9 cellular contexts compared by ENCODE assay signal in genomic region chr14:30610719-30611388, GRCh38. TPM values are rescaled to one million over a fixed set of nuclear protein-coding genes. Genes with fewer than 3 reads are reported as not detected.
DNase-seq lines count a peak whose midpoint lies in the region; ATAC-seq, FAIRE-seq and TF ChIP-seq lines count a peak whose summit lies in the region.
"Had no signal": no experiment of that assay in that cellular context is flagged by ENCODE, and none has a peak within 500 bp of the region (broad histone marks: within the 10 kb centered on the region; RNA-seq: fewer than 3 reads in every experiment).

No MANE protein-coding gene starts in this region.

- H3K27ac Mint-ChIP-seq in natural killer cell = no peak overlapping the region
- no peak overlapping the region for H3K27ac Mint-ChIP-seq in activated CD8-positive, alpha-beta memory T cell treated with anti-CD3 and anti-CD28 coated beads, Interleukin-2, amount 10 ng/mL, durations not matched to agents 7 days and 5 days
- H3K27ac Mint-ChIP-seq: activated naive CD4-positive, alpha-beta T cell treated with anti-CD3 and anti-CD28 coated beads, Interleukin-2, amount 50 U/mL, for 24 hours had no signal

- H3K4me2 ChIP-seq in GM12878 (ENCODE audit: control insufficient read depth, insufficient read depth) = no peak overlapping the region

- H3K79me2 ChIP-seq in ACC112 (ENCODE audit: control insufficient read depth, insufficient read depth, low read length, unreplicated experiment) (no peaks in the 10 kb centered on the region), GM12878 (ENCODE audit: control insufficient read depth, insufficient read depth, low read length) (no peaks in the 10 kb centered on the region)

- RAD21 ChIA-PET in GM12878 (lab: Charles Lee; ENCODE audit: unreplicated experiment) = no interaction called here

- peak; percentile 34 for DNase-seq in GM13976 (ENCODE audit: low spot score)
- peak; percentile 68 for DNase-seq in NCI-H2171 (lab: John Stamatoyannopoulos, UW)
- no peak for DNase-seq in GM12878 (ENCODE audit: low read depth, low spot score)
- peak; percentile 57 for DNase-seq in kidney tubule cell (ENCODE audit: low spot score)
- DNase-seq in natural killer cell = no peak
- DNase-seq in activated CD8-positive, alpha-beta memory T cell treated with anti-CD3 and anti-CD28 coated beads, Interleukin-2, amount 10 ng/mL, durations not matched to agents 7 days and 5 days = no peak

- H3K36me3 ChIP-seq in ACC112 (ENCODE audit: insufficient read depth, low read length) (peaks cover 9% of the 10 kb centered on the region), GM12878 (ENCODE audit: control insufficient read depth in 2 of 2, insufficient read depth in 2 of 2, low read length in 1 of 2) (peaks cover 3 to 11% of the 10 kb centered on the region in 2 experiments)

- no peak overlapping the region for H3K4me3 Mint-ChIP-seq in natural killer cell
- H3K4me3 Mint-ChIP-seq in activated CD8-positive, alpha-beta memory T cell treated with anti-CD3 and anti-CD28 coated beads, Interleukin-2, amount 10 ng/mL, durations not matched to agents 7 days and 5 days = no peak overlapping the region
- H3K4me3 Mint-ChIP-seq: activated naive CD4-positive, alpha-beta T cell treated with anti-CD3 and anti-CD28 coated beads, Interleukin-2, amount 50 U/mL, for 24 hours had no signal

- SMC1A ChIA-PET in GM12878 (lab: Charles Lee; ENCODE audit: uncharacterized antibody, unreplicated experiment) = interaction anchor here (0.8 to 1.5 kb wide), 3 partner anchors 11 to 810 kb away, joined by 4 to 6 read pairs (median 5); partner anchors contain the start of gene SCFD1

- H4K20me1 ChIP-seq in GM12878 (ENCODE audit: control insufficient read depth, insufficient read depth) = no peaks in the 10 kb centered on the region

- TF ChIP-seq RAD21 in GM12878 (IDR thresholded peaks at IDR 0.05; ENCODE audit: insufficient read depth, low read depth, low read length) = peak; percentile 39

- no peak for TF ChIP-seq CTCF in GM13976 (IDR thresholded peaks at IDR 0.05; ENCODE audit: borderline replicate concordance, control extremely low read depth, extremely low read depth, insufficient read depth, missing control alignments)
- peak in 2 of 3 experiments; percentile 15 to 45; a peak in 3 of 6 replicates for TF ChIP-seq CTCF in GM12878 (IDR thresholded peaks at IDR 0.05 in 2 of 3, conservative IDR thresholded peaks at IDR 0.05 in 1 of 3; ENCODE audit: control insufficient read depth in 2 of 3, extremely low read depth in 1 of 3, insufficient read depth in 1 of 3, low read depth in 3 of 3, low read length in 3 of 3)
- TF ChIP-seq CTCF in natural killer cell (IDR thresholded peaks at IDR 0.05) = no peak

- H3K4me1 ChIP-seq in ACC112 (ENCODE audit: control insufficient read depth, insufficient read depth, low read length, unreplicated experiment) = peaks cover 37% of the 10 kb centered on the region
- H3K4me1 ChIP-seq in GM12878 (ENCODE audit: control insufficient read depth, insufficient read depth, low read length) = no peaks in the 10 kb centered on the region

- H3K9me3 ChIP-seq in GM12878 (replicated peaks; ENCODE audit: control insufficient read depth, insufficient read depth, low read length) = no peaks in the 10 kb centered on the region

- in situ Hi-C loops in GM13976 (cut with MboI; ENCODE audit: low sequenced_read_pairs, unreplicated experiment) = no loop called here
- in situ Hi-C loops in GM12878 (cut with MboI) = no loop called here

- H3K4me3 ChIP-seq in ACC112 (ENCODE audit: low read depth, low read length) (peak overlapping the region; percentile 26; the same call in 1 of the 2 replicates), GM12878 (no peak overlapping the region)

- no TSS peak for BruUV-seq in GM12878 (replicated peaks; lab: Mats Ljungman, UMichigan)

- H3K36me3 Mint-ChIP-seq in natural killer cell = no peaks in the 10 kb centered on the region
- peaks cover 31% of the 10 kb centered on the region for H3K36me3 Mint-ChIP-seq in activated CD8-positive, alpha-beta memory T cell treated with anti-CD3 and anti-CD28 coated beads, Interleukin-2, amount 10 ng/mL, durations not matched to agents 7 days and 5 days

- no peak for ATAC-seq in GM12878
- ATAC-seq in GM19035 (IDR thresholded peaks at IDR 0.05; ENCODE audit: unreplicated experiment) = no peak
- no peak for ATAC-seq in natural killer cell
- no peak for ATAC-seq in activated CD8-positive, alpha-beta memory T cell treated with anti-CD3 and anti-CD28 coated beads, Interleukin-2, amount 10 ng/mL, durations not matched to agents 7 days and 5 days

- TF ChIP-seq POLR2A in GM12878 (IDR thresholded peaks at IDR 0.05; ENCODE audit: low read depth, low read length) = no peak

- CTCF ChIA-PET in GM12878 (lab: Yijun Ruan, JAX) = interaction anchor here (0.7 to 2.0 kb wide), 6 partner anchors 9 to 51 kb away, joined by 3 to 6 read pairs (median 4); partner anchors contain the start of gene SCFD1
- CTCF ChIA-PET in activated CD8-positive, alpha-beta memory T cell treated with anti-CD3 and anti-CD28 coated beads, Interleukin-2, amount 10 ng/mL, durations not matched to agents 7 days and 5 days (lab: Charles Lee) = no interaction called here

- H3K27me3 ChIP-seq in ACC112 (ENCODE audit: insufficient read depth, low read length) = no peaks in the 10 kb centered on the region
- no peaks in the 10 kb centered on the region for H3K27me3 ChIP-seq in GM12878 (replicated peaks in 1 of 2; ENCODE audit: control insufficient read depth in 2 of 2, insufficient read depth in 2 of 2, low read length in 1 of 2)

- H3K27ac ChIP-seq in ACC112 (ENCODE audit: low read depth, low read length) (peak overlapping the region; percentile 23), GM12878 (ENCODE audit: control insufficient read depth, insufficient read depth) (no peak overlapping the region)

- POLR2A ChIA-PET in GM12878 (lab: Charles Lee) = no interaction called here

- H2AFZ ChIP-seq in ACC112 (ENCODE audit: low read length, unreplicated experiment) = no peak overlapping the region
- no peak overlapping the region for H2AFZ ChIP-seq in GM12878 (ENCODE audit: control insufficient read depth, low read depth, low read length)

- H3K9ac ChIP-seq in GM12878 (ENCODE audit: control insufficient read depth, insufficient read depth, low read length) = no peak overlapping the region

- peaks cover 0 to 4% of the 10 kb centered on the region in 2 donors for H3K4me1 Mint-ChIP-seq in natural killer cell
- peaks cover 3% of the 10 kb centered on the region for H3K4me1 Mint-ChIP-seq in activated CD8-positive, alpha-beta memory T cell treated with anti-CD3 and anti-CD28 coated beads, Interleukin-2, amount 10 ng/mL, durations not matched to agents 7 days and 5 days
- H3K4me1 Mint-ChIP-seq: activated naive CD4-positive, alpha-beta T cell treated with anti-CD3 and anti-CD28 coated beads, Interleukin-2, amount 50 U/mL, for 24 hours had no signal

- WGBS in GM12878 (ENCODE audit: insufficient coverage, insufficient replicate concordance, low lambda C conversion rate, missing lambda C conversion rate) = 66% methylated on average over 6 of the region's 6 CpGs

- no peak for TF ChIP-seq EP300 in GM12878 (IDR thresholded peaks at IDR 0.05; ENCODE audit: borderline replicate concordance in 1 of 2, control insufficient read depth in 1 of 2, low read depth in 2 of 2, low read length in 2 of 2)

- FAIRE-seq in GM12878 (lab: Jason Lieb, UNC) = no peak

- intact Hi-C loops in GM12878 (cut with micrococcal nuclease; ENCODE audit: unreplicated experiment) (no loop called here), natural killer cell (cut with micrococcal nuclease) (no loop called here)

- no peaks in the 10 kb centered on the region for H3K27me3 Mint-ChIP-seq in natural killer cell (ENCODE audit: low read depth in 2 of 2)
- no peaks in the 10 kb centered on the region for H3K27me3 Mint-ChIP-seq in activated CD8-positive, alpha-beta memory T cell treated with anti-CD3 and anti-CD28 coated beads, Interleukin-2, amount 10 ng/mL, durations not matched to agents 7 days and 5 days
- H3K27me3 Mint-ChIP-seq: activated naive CD4-positive, alpha-beta T cell treated with anti-CD3 and anti-CD28 coated beads, Interleukin-2, amount 50 U/mL, for 24 hours had no signal

- H3K9me3 Mint-ChIP-seq in natural killer cell = no peaks in the 10 kb centered on the region
- no peaks in the 10 kb centered on the region for H3K9me3 Mint-ChIP-seq in activated CD8-positive, alpha-beta memory T cell treated with anti-CD3 and anti-CD28 coated beads, Interleukin-2, amount 10 ng/mL, durations not matched to agents 7 days and 5 days (ENCODE audit: low read depth)
- H3K9me3 Mint-ChIP-seq: activated naive CD4-positive, alpha-beta T cell treated with anti-CD3 and anti-CD28 coated beads, Interleukin-2, amount 50 U/mL, for 24 hours had no signal

RNA-seq across cellular contexts. Expression of gene SCFD1, which starts 11.3 kb away (rescaled TPM):
- 313 and 317 TPM in 2 replicates for total RNA-seq in GM12878 (2013; cell fraction: nucleolus; rRNA removed)
- total RNA-seq in GM12878 (2014; rRNA removed) (65.7 and 84.8 TPM in 2 replicates), GM12878 (2014; rRNA removed; fragmentation: Illumina TruSeq; extraction: Trizol) (98.4 and 99.9 TPM in 2 replicates), GM12878 (2021) (57.5 and 62.4 TPM in 2 replicates), natural killer cell (100 to 1,000 TPM in 2 of 3 donors, 10 to 100 TPM in 1; 97.0 to 106 (median 105) TPM)
- 32.8 TPM for polyA plus RNA-seq in GM12878 (2011; ENCODE audit: low read depth)
- polyA plus RNA-seq in GM12878 (2011; rRNA removed) (94.1 and 129 TPM in 2 replicates), GM12878 (2014; fragmentation: Illumina TruSeq; extraction: Trizol) (75.7 and 95.7 TPM in 2 replicates), GM12878 (2014; fragmentation: Nextera tagmentation; extraction: Ambion mirVana) (10 to 100 TPM; 72.5 to 89.2 TPM), GM12878 (2014; rRNA removed) (61.5 and 62.8 TPM in 2 replicates), GM12878 (2016; fragmentation: Nextera tagmentation; extraction: Ambion mirVana) (10 to 100 TPM; 96.1 to 97.6 TPM)
- 22.7 and 27.8 TPM in 2 replicates for polyA plus RNA-seq in GM12878 (2011; cell fraction: cytosol; rRNA removed)
- 43.0 and 49.1 TPM in 2 replicates for polyA plus RNA-seq in GM12878 (2011; cell fraction: nucleus; rRNA removed)
- 54.0 and 67.3 TPM in 2 replicates for polyA plus RNA-seq in GM12878 (2012)
- polyA minus RNA-seq in GM12878 (2011; rRNA and poly(A)+ RNA removed) = 48.3 and 88.1 TPM in 2 replicates
- polyA minus RNA-seq in GM12878 (2011; cell fraction: cytosol; rRNA and poly(A)+ RNA removed) = 16.4 and 19.9 TPM in 2 replicates
- polyA minus RNA-seq in GM12878 (2011; cell fraction: nucleus; rRNA and poly(A)+ RNA removed) = 85.0 and 117 TPM in 2 replicates
- 10 to 100 TPM; 61.9 to 64.5 TPM for total RNA-seq in activated CD8-positive, alpha-beta memory T cell treated with anti-CD3 and anti-CD28 coated beads, Interleukin-2, amount 10 ng/mL, durations not matched to agents 7 days and 5 days

RNA-seq across cellular contexts. Expression of gene G2E3, which starts 51.9 kb away (rescaled TPM):
- total RNA-seq in GM12878 (2013; cell fraction: nucleolus; rRNA removed) = 82.2 and 99.3 TPM in 2 replicates
- total RNA-seq in GM12878 (2014; rRNA removed) (11.9 and 15.0 TPM in 2 replicates), GM12878 (2014; rRNA removed; fragmentation: Illumina TruSeq; extraction: Trizol) (19.7 and 20.4 TPM in 2 replicates), GM12878 (2021) (20.1 and 22.6 TPM in 2 replicates), natural killer cell (10 to 100 TPM; 28.7 to 47.1 (median 33.4) TPM)
- polyA plus RNA-seq in GM12878 (2011; ENCODE audit: low read depth) = 2.9 TPM
- polyA plus RNA-seq in GM12878 (2011; rRNA removed) (24.2 and 43.6 TPM in 2 replicates), GM12878 (2014; fragmentation: Illumina TruSeq; extraction: Trizol) (16.1 and 19.3 TPM in 2 replicates), GM12878 (2014; fragmentation: Nextera tagmentation; extraction: Ambion mirVana) (10 to 100 TPM; 15.0 to 38.0 TPM), GM12878 (2014; rRNA removed) (8.8 and 10.0 TPM in 2 replicates), GM12878 (2016; fragmentation: Nextera tagmentation; extraction: Ambion mirVana) (10 to 100 TPM; 22.7 to 29.6 TPM)
- polyA plus RNA-seq in GM12878 (2011; cell fraction: cytosol; rRNA removed) = 5.2 and 7.4 TPM in 2 replicates
- polyA plus RNA-seq in GM12878 (2011; cell fraction: nucleus; rRNA removed) = 15.5 and 18.5 TPM in 2 replicates
- polyA plus RNA-seq in GM12878 (2012) = 5.1 and 8.2 TPM in 2 replicates
- polyA minus RNA-seq in GM12878 (2011; rRNA and poly(A)+ RNA removed) = 13.8 and 20.5 TPM in 2 replicates
- 9.2 and 11.6 TPM in 2 replicates for polyA minus RNA-seq in GM12878 (2011; cell fraction: cytosol; rRNA and poly(A)+ RNA removed)
- polyA minus RNA-seq in GM12878 (2011; cell fraction: nucleus; rRNA and poly(A)+ RNA removed) = 18.5 and 31.0 TPM in 2 replicates
- 10 to 100 TPM; 36.2 to 37.7 TPM for total RNA-seq in activated CD8-positive, alpha-beta memory T cell treated with anti-CD3 and anti-CD28 coated beads, Interleukin-2, amount 10 ng/mL, durations not matched to agents 7 days and 5 days

Comparison
In these comparisons a context has a peak if more than half of its experiments do, and no peak if none do; other contexts are left out.
1. DNase-seq: peak in GM13976 (single experiment), NCI-H2171 (single experiment) and kidney tubule cell (single experiment); none in GM12878 (single experiment), natural killer cell (single experiment) and activated CD8-positive, alpha-beta memory T cell treated with anti-CD3 and anti-CD28 coated beads, Interleukin-2, amount 10 ng/mL, durations not matched to agents 7 days and 5 days (single experiment).
2. CTCF ChIP-seq: peak in GM12878 (2 of 3); none in GM13976 (single experiment) and natural killer cell (single experiment).